ENCODE assay signal across 14 cellular contexts in genomic region chr12:31315089-31315725, GRCh38. TPM values are rescaled to one million over a fixed set of nuclear protein-coding genes. Genes with fewer than 3 reads are reported as not detected.
DNase-seq lines count a peak whose midpoint lies in the region; ATAC-seq and TF ChIP-seq lines count a peak whose summit lies in the region.
"Had no signal": no experiment of that assay in that cellular context is flagged by ENCODE, and none has a peak within 500 bp of the region (broad histone marks: within the 10 kb centered on the region; RNA-seq: fewer than 3 reads in every experiment).

No MANE protein-coding gene starts in this region.

- H3K4me3 Mint-ChIP-seq in CD4-positive, CD25-positive, alpha-beta regulatory T cell, result peak overlapping the region in 1 of 4 donors; percentile 57
- H3K4me3 Mint-ChIP-seq: stimulated activated effector memory CD8-positive, alpha-beta T cell treated with anti-CD3 and anti-CD28 coated beads, Interleukin-12 subunit alpha, Interleukin-12 subunit beta, amount 100 ng/mL, for 72 hours had no signal

- H3K4me3 ChIP-seq in CD4-positive, CD25-positive, alpha-beta regulatory T cell (ENCODE audit: low read depth, low read length), result peak overlapping the region; percentile 6
- H3K4me3 ChIP-seq in colonic mucosa (no peak overlapping the region), WERI-Rb-1 (ENCODE audit: low read depth, low read length) (no peak overlapping the region)
- H3K4me3 ChIP-seq: upper lobe of right lung had no signal

- H3K9me3 Mint-ChIP-seq in CD4-positive, CD25-positive, alpha-beta regulatory T cell, result peaks cover 0 to 4% (median 0%) of the 10 kb centered on the region in 7 donors
- H3K9me3 Mint-ChIP-seq: stimulated activated effector memory CD8-positive, alpha-beta T cell treated with anti-CD3 and anti-CD28 coated beads, Interleukin-12 subunit alpha, Interleukin-12 subunit beta, amount 100 ng/mL, for 72 hours had no signal

- peaks cover 19% of the 10 kb centered on the region for H3K36me3 Mint-ChIP-seq in CD4-positive, CD25-positive, alpha-beta regulatory T cell

- no peak overlapping the region for H3K9ac ChIP-seq in colonic mucosa (ENCODE audit: low read depth in 2 of 2, low read length in 2 of 2)

- intact Hi-C loops in colonic mucosa (cut with DNase I), result no loop called here

- no peak overlapping the region for H3K27ac ChIP-seq in CD4-positive, CD25-positive, alpha-beta regulatory T cell (ENCODE audit: insufficient read depth, low read length, poor library complexity, severe bottlenecking)
- H3K27ac ChIP-seq in colonic mucosa (no peak overlapping the region), WERI-Rb-1 (no peak overlapping the region)
- H3K27ac ChIP-seq: upper lobe of right lung had no signal

- peaks cover 46 to 74% (median 54%) of the 10 kb centered on the region in 4 donors for H3K4me1 Mint-ChIP-seq in CD4-positive, CD25-positive, alpha-beta regulatory T cell

- H3K27me3 ChIP-seq in CD4-positive, CD25-positive, alpha-beta regulatory T cell (ENCODE audit: control insufficient read depth, insufficient read depth, low read length), result no peaks in the 10 kb centered on the region
- H3K27me3 ChIP-seq in colonic mucosa, result no peaks in the 10 kb centered on the region
- H3K27me3 ChIP-seq in WERI-Rb-1 (ENCODE audit: insufficient read depth, low read depth, severe bottlenecking), result no peaks in the 10 kb centered on the region
- H3K27me3 ChIP-seq: upper lobe of right lung had no signal

- TF ChIP-seq CTCF in colonic mucosa (IDR thresholded peaks at IDR 0.05), result no peak
- no peak for TF ChIP-seq CTCF in WERI-Rb-1 (IDR thresholded peaks at IDR 0.05; ENCODE audit: low read depth, low read length)

- H3K4me1 ChIP-seq in CD4-positive, CD25-positive, alpha-beta regulatory T cell (ENCODE audit: control insufficient read depth, insufficient read depth, low read length, poor library complexity, severe bottlenecking), result peaks cover 31% of the 10 kb centered on the region
- no peaks in the 10 kb centered on the region for H3K4me1 ChIP-seq in colonic mucosa

- ATAC-seq in CD4-positive, CD25-positive, alpha-beta regulatory T cell (ENCODE audit: low read depth in 2 of 2), result no peak
- peak; percentile 55 for ATAC-seq in GM18909 (IDR thresholded peaks at IDR 0.05; ENCODE audit: poor library complexity, unreplicated experiment)
- ATAC-seq in HG03175 (IDR thresholded peaks at IDR 0.05; ENCODE audit: unreplicated experiment), result peak; percentile 37
- no peak for ATAC-seq in HG02884 (IDR thresholded peaks at IDR 0.05; ENCODE audit: unreplicated experiment)
- ATAC-seq: stimulated activated effector memory CD8-positive, alpha-beta T cell treated with anti-CD3 and anti-CD28 coated beads, Interleukin-12 subunit alpha, Interleukin-12 subunit beta, amount 100 ng/mL, for 72 hours; upper lobe of right lung had no signal

- no peaks in the 10 kb centered on the region for H3K36me3 ChIP-seq in CD4-positive, CD25-positive, alpha-beta regulatory T cell (ENCODE audit: control insufficient read depth, insufficient read depth, low read length)
- H3K36me3 ChIP-seq in colonic mucosa (no peaks in the 10 kb centered on the region), WERI-Rb-1 (peaks cover 31% of the 10 kb centered on the region)
- H3K36me3 ChIP-seq: upper lobe of right lung had no signal

- H3K9me3 ChIP-seq in CD4-positive, CD25-positive, alpha-beta regulatory T cell (ENCODE audit: control insufficient read depth in 2 of 2, low read length in 2 of 2), result peaks cover under 1 to 3% of the 10 kb centered on the region in 2 experiments
- H3K9me3 ChIP-seq in colonic mucosa (no peaks in the 10 kb centered on the region), WERI-Rb-1 (ENCODE audit: severe bottlenecking) (no peaks in the 10 kb centered on the region)
- H3K9me3 ChIP-seq: upper lobe of right lung had no signal

- H3K27ac Mint-ChIP-seq in CD4-positive, CD25-positive, alpha-beta regulatory T cell, result no peak overlapping the region
- H3K27ac Mint-ChIP-seq: stimulated activated effector memory CD8-positive, alpha-beta T cell treated with anti-CD3 and anti-CD28 coated beads, Interleukin-12 subunit alpha, Interleukin-12 subunit beta, amount 100 ng/mL, for 72 hours had no signal

- H3K27me3 Mint-ChIP-seq in CD4-positive, CD25-positive, alpha-beta regulatory T cell, result no peaks in the 10 kb centered on the region

- DNase-seq in CD4-positive, CD25-positive, alpha-beta regulatory T cell, result no peak
- DNase-seq in fibroblast of peridontal ligament (ENCODE audit: extremely low read depth) (peak; percentile 5), colonic mucosa (no peak), DMS79 (lab: John Stamatoyannopoulos, UW) (no peak), WERI-Rb-1 (no peak)
- DNase-seq: activated CD4-positive, CD25-positive, alpha-beta regulatory T cell treated with anti-CD3 and anti-CD28 coated beads, Interleukin-2, amount 50 U/mL, for 72 hours; anterior cingulate cortex; DMS 273 treated with DMSO at 0.1 percent for 48 hours; NK-92 treated with Interleukin-12 subunit alpha and Interleukin-12 subunit beta, amount 100 ng/mL, for 24 hours; upper lobe of right lung had no signal

RNA-seq across cellular contexts. Expression of gene SINHCAF, which starts 10.7 kb away (rescaled TPM):
- total RNA-seq in CD4-positive, CD25-positive, alpha-beta regulatory T cell, result 53.4 TPM
- 10 to 100 TPM; 42.0 to 73.7 (median 53.9) TPM for polyA plus RNA-seq in CD4-positive, CD25-positive, alpha-beta regulatory T cell
- 100 to 1,000 TPM in 1 of 2 donors, 10 to 100 TPM in 1; 58.9 to 107 TPM for total RNA-seq in colonic mucosa

Comparison
In these comparisons a context has a peak if more than half of its experiments do, and no peak if none do; other contexts are left out.
1. ATAC-seq: peak in GM18909 (single experiment) and HG03175 (single experiment); none in CD4-positive, CD25-positive, alpha-beta regulatory T cell (0 of 2) and HG02884 (single experiment).